In the genomic region with DNA sequence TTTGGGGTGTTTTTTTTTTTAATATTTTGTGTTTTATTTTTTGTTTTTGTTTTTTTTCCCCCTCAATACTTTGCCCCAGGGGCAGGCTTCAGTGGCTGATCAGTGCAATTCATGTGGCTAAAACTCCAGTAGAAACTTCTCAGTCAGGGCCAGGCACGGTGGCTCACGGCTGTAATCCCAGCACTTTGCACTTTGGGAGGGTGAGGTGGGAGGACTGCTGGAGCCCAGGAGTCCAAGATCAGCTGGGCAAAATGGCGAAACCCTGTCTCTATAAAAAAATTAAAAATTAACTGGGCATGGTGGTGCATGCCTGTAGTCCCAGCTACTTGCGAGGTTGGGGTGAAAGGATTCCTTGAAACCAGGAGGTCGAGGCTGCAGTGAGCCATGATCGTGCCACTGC, we compare ENCODE assay signal across 36 cellular contexts.
"Had no signal": no experiment of that assay in that cellular context is flagged by ENCODE, and none has a peak within 500 bp of the region (broad histone marks: within the 10 kb centered on the region; RNA-seq: fewer than 3 reads in every experiment).

No MANE protein-coding gene starts in this region.

- H3K36me3 ChIP-seq: MG63 had no signal

- H3K9me3 ChIP-seq: MG63 had no signal

- H3K27me3 ChIP-seq: MG63 had no signal

- DNase-seq: Karpas-422, Kasumi-1, MG63, MM.1S, MV-4-11, NCI-H1048, NCI-H1092, NCI-H1092 treated with DMSO at 0.1 percent for 48 hours, NCI-H1105, NCI-H1105 treated with DMSO at 0.1 percent for 48 hours, NCI-H1417, NCI-H1417 treated with DMSO at 0.1 percent for 48 hours, NCI-H1436, NCI-H1436 treated with DMSO at 0.1 percent for 48 hours, NCI-H146, NCI-H1694, NCI-H1694 treated with DMSO at 0.1 percent for 48 hours, NCI-H187, NCI-H187 treated with DMSO at 0.1 percent for 48 hours, NCI-H1930, NCI-H2029, NCI-H2029 treated with DMSO at 0.1 percent for 48 hours, NCI-H2081, NCI-H2081 treated with DMSO at 0.1 percent for 48 hours, NCI-H2107, NCI-H2171, NCI-H2171 treated with DMSO at 0.1 percent for 48 hours, NCI-H2227 treated with DMSO at 0.1 percent for 48 hours, NCI-H226, NCI-H345, NCI-H446, NCI-H446 treated with DMSO at 0.1 percent for 48 hours, NCI-H510A, NCI-H510A treated with DMSO at 0.1 percent for 48 hours, NCI-H524, NCI-H524 treated with DMSO at 0.1 percent for 48 hours had no signal

- H3K4me3 ChIP-seq: MG63 had no signal
